Comparison of ENCODE assay signal across 13 cellular contexts in the genomic region with DNA sequence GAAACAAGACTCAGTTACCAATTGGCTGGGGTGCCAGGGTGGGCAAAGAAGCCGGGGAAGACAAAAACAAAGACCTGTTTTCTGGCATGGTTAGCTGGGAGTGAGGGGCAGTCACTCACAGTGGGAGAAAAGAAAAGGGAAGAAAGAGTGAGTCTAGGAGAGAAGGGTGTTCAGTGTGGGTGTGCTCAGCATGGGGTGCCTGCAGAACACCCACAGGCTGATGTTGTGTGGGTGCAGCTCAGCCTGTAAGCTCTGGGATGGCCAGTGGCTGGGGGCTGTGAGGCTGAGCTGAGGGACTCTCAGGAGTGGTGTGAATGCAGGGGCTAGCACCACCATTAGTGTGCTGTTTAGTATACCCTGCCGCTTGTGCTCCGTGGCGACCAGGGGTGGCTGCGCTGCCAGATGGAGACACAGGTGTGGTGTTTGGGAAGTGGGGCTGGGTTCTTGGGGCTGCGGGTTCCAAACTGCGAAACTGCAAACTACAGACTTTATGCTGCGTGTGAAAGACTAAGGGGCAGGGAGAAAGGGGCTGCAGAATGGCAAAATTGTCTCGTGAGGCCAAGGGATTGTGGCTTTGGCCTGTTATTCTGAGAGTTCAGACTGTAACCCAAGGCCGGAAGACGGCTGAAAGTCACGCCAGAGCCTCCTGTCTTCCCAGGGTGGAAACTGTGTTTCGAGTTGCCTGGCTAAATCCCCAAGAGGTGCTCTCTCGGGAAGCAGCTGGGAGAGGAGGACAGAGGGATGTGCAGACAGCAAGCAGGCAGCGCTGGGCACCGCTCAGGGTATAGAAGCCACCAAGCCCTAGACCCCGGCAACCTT.
DNase-seq lines count a peak whose midpoint lies in the region; ATAC-seq and TF ChIP-seq lines count a peak whose summit lies in the region.
"Had no signal": no experiment of that assay in that cellular context is flagged by ENCODE, and none has a peak within 500 bp of the region (broad histone marks: within the 10 kb centered on the region; RNA-seq: fewer than 3 reads in every experiment).

No MANE protein-coding gene starts in this region.

- peaks cover 0 to 6% of the 10 kb centered on the region in 2 experiments for H3K27me3 ChIP-seq in mesenchymal stem cell (ENCODE audit: control insufficient read depth in 1 of 2, insufficient read depth in 1 of 2, low read length in 2 of 2)

- no peak overlapping the region for H3K4me3 ChIP-seq in coronary artery
- H3K4me3 ChIP-seq in mesenchymal stem cell (ENCODE audit: insufficient read depth in 1 of 2, low read depth in 1 of 2, low read length in 2 of 2) = no peak overlapping the region

- H2BK5ac ChIP-seq in mesenchymal stem cell (ENCODE audit: low read depth, low read length, poor library complexity, severe bottlenecking) = no peak overlapping the region

- no peaks in the 10 kb centered on the region for H3K4me1 Mint-ChIP-seq in stimulated activated naive CD8-positive, alpha-beta T cell treated with anti-CD3 and anti-CD28 coated beads, Interleukin-15, amount 100 ng/mL, for 72 hours
- H3K4me1 Mint-ChIP-seq: CD14-positive monocyte; CD8-positive, alpha-beta memory T cell had no signal

- 86% methylated on average over 17 of the region's 17 CpGs for WGBS in mesenchymal stem cell

- H2BK120ac ChIP-seq in mesenchymal stem cell (ENCODE audit: low read depth, low read length) = no peak overlapping the region

- H2AFZ ChIP-seq in mesenchymal stem cell (ENCODE audit: low read depth, low read length) = no peak overlapping the region

- peak; percentile 33 for ATAC-seq in stimulated activated naive CD8-positive, alpha-beta T cell treated with anti-CD3 and anti-CD28 coated beads, Interleukin-15, amount 100 ng/mL, for 72 hours
- ATAC-seq in stimulated activated naive CD8-positive, alpha-beta T cell treated with anti-CD3 and anti-CD28 coated beads, Interleukin-15, Interleukin-2, amounts not matched to agents 100 U/mL and 50 U/mL, for 24 hours = no peak

- no peaks in the 10 kb centered on the region for H3K9me3 ChIP-seq in mesenchymal stem cell (ENCODE audit: control insufficient read depth, low read length)

- no peak for DNase-seq in stimulated activated naive CD8-positive, alpha-beta T cell treated with anti-CD3 and anti-CD28 coated beads, Interleukin-15, amount 100 ng/mL, for 72 hours
- DNase-seq in stimulated activated naive CD8-positive, alpha-beta T cell treated with anti-CD3 and anti-CD28 coated beads, Interleukin-15, Interleukin-2, amounts not matched to agents 100 U/mL and 50 U/mL, for 24 hours = no peak
- DNase-seq in coronary artery (ENCODE audit: low spot score) (peak; percentile 61), mesenchymal stem cell (no peak), CD1c-positive myeloid dendritic cell (ENCODE audit: extremely low spot score) (no peak), iPS-NIHi11 (ENCODE audit: low spot score) (no peak)
- no peak for DNase-seq in activated CD4-positive, alpha-beta T cell treated with anti-CD3 and anti-CD28 coated beads for 4 hours
- DNase-seq: Caco-2; CD8-positive, alpha-beta memory T cell; GF-D8; GOT3; H9 had no signal

- no peak overlapping the region for H4K8ac ChIP-seq in mesenchymal stem cell (ENCODE audit: low read length)

- H3K4ac ChIP-seq in mesenchymal stem cell (ENCODE audit: low read depth in 1 of 2, low read length in 2 of 2) = no peak overlapping the region

- H2AK5ac ChIP-seq in mesenchymal stem cell (ENCODE audit: low read length, severe bottlenecking) = no peak overlapping the region

- peaks cover 7% of the 10 kb centered on the region for H3K27me3 Mint-ChIP-seq in stimulated activated naive CD8-positive, alpha-beta T cell treated with anti-CD3 and anti-CD28 coated beads, Interleukin-15, amount 100 ng/mL, for 72 hours

- no peak overlapping the region for H3K9ac ChIP-seq in mesenchymal stem cell (ENCODE audit: low read length)

- no peak overlapping the region for H2BK12ac ChIP-seq in mesenchymal stem cell (ENCODE audit: low read length in 2 of 2)

- no peaks in the 10 kb centered on the region for H3K36me3 ChIP-seq in mesenchymal stem cell (ENCODE audit: control insufficient read depth in 1 of 2, insufficient read depth in 2 of 2, low read depth in 1 of 2, low read length in 2 of 2)

- peak overlapping the region in 1 of 2 donors; percentile 84 for H3K27ac Mint-ChIP-seq in stimulated activated naive CD8-positive, alpha-beta T cell treated with anti-CD3 and anti-CD28 coated beads, Interleukin-15, amount 100 ng/mL, for 72 hours
- H3K27ac Mint-ChIP-seq: CD14-positive monocyte had no signal

- TF ChIP-seq CTCF in coronary artery (IDR thresholded peaks at IDR 0.05) = no peak

- peaks cover 3% of the 10 kb centered on the region for H3K4me1 ChIP-seq in mesenchymal stem cell (ENCODE audit: control insufficient read depth, insufficient read depth, low read depth, low read length)
- H3K4me1 ChIP-seq: Caco-2 had no signal

- H3K23ac ChIP-seq in mesenchymal stem cell (ENCODE audit: low read length in 2 of 2) = no peak overlapping the region

- H3K79me1 ChIP-seq in mesenchymal stem cell (replicated peaks; ENCODE audit: low read length, poor library complexity, severe bottlenecking) = no peaks in the 10 kb centered on the region

- no peaks in the 10 kb centered on the region for H3K9me3 Mint-ChIP-seq in stimulated activated naive CD8-positive, alpha-beta T cell treated with anti-CD3 and anti-CD28 coated beads, Interleukin-15, amount 100 ng/mL, for 72 hours
- H3K9me3 Mint-ChIP-seq: CD8-positive, alpha-beta memory T cell; H9 had no signal

- H3K14ac ChIP-seq in mesenchymal stem cell (ENCODE audit: low read length in 2 of 2) = no peak overlapping the region

- H3K4me2 ChIP-seq in mesenchymal stem cell (ENCODE audit: low read length, poor library complexity, severe bottlenecking) = no peak overlapping the region

- H3K4me3 Mint-ChIP-seq in stimulated activated naive CD8-positive, alpha-beta T cell treated with anti-CD3 and anti-CD28 coated beads, Interleukin-15, amount 100 ng/mL, for 72 hours = no peak overlapping the region
- H3K4me3 Mint-ChIP-seq: CD14-positive monocyte, H9 had no signal

- no peak overlapping the region for H2BK15ac ChIP-seq in mesenchymal stem cell (ENCODE audit: low read depth, poor library complexity, severe bottlenecking)

- H4K91ac ChIP-seq in mesenchymal stem cell (ENCODE audit: low read length) = peak overlapping the region; percentile 52

- no peak overlapping the region for H3K27ac ChIP-seq in coronary artery
- no peak overlapping the region for H3K27ac ChIP-seq in mesenchymal stem cell (ENCODE audit: low read length, poor library complexity, severe bottlenecking)

- peak overlapping the region; percentile 21 to 61 for H3K18ac ChIP-seq in mesenchymal stem cell (ENCODE audit: low read depth in 1 of 2, low read length in 2 of 2)
